9 cellular contexts compared by ENCODE assay signal in genomic region chr5:134568339-134568700, GRCh38. TPM values are rescaled to one million over a fixed set of nuclear protein-coding genes. Genes with fewer than 3 reads are reported as not detected.
DNase-seq lines count a peak whose midpoint lies in the region; ATAC-seq and TF ChIP-seq lines count a peak whose summit lies in the region.
"Had no signal": no experiment of that assay in that cellular context is flagged by ENCODE, and none has a peak within 500 bp of the region (broad histone marks: within the 10 kb centered on the region; RNA-seq: fewer than 3 reads in every experiment).

No MANE protein-coding gene starts in this region.

- H3K4me1 ChIP-seq in lung (ENCODE audit: control insufficient read depth in 2 of 2, insufficient read depth in 2 of 2, low read length in 2 of 2) (peaks cover 8 to 30% of the 10 kb centered on the region in 2 donors), subcutaneous abdominal adipose tissue (ENCODE audit: control insufficient read depth in 5 of 5, insufficient read depth in 5 of 5, low read length in 5 of 5) (peaks cover 12 to 46% (median 39%) of the 10 kb centered on the region in 5 donors)

- CTCF ChIA-PET in activated CD4-positive, alpha-beta T cell treated with anti-CD3 and anti-CD28 coated beads for 36 hours (lab: Charles Lee) = interaction anchor here (0.8 to 1.0 kb wide), 2 partner anchors 9 to 16 kb away, joined by 4 to 5 read pairs; no protein-coding TSS in a partner anchor

- no peak overlapping the region for H3K4me3 Mint-ChIP-seq in activated CD4-positive, alpha-beta T cell treated with anti-CD3 and anti-CD28 coated beads for 36 hours
- H3K4me3 Mint-ChIP-seq in activated CD4-positive, alpha-beta T cell treated with anti-CD3 and anti-CD28 coated beads, Interleukin-2, amount 10 ng/mL, durations not matched to agents 24 days and 14 days = no peak overlapping the region

- H3K9ac ChIP-seq in subcutaneous abdominal adipose tissue (ENCODE audit: low read length in 5 of 5) = peak overlapping the region in 1 of 5 donors; percentile 40

- H3K36me3 ChIP-seq in lung (ENCODE audit: control insufficient read depth in 2 of 2, insufficient read depth in 2 of 2, low read length in 2 of 2) = peaks cover 3 to 75% of the 10 kb centered on the region in 2 donors
- peaks cover 6 to 85% (median 74%) of the 10 kb centered on the region in 5 donors for H3K36me3 ChIP-seq in subcutaneous abdominal adipose tissue (ENCODE audit: control insufficient read depth in 5 of 5, insufficient read depth in 5 of 5, low read length in 5 of 5)

- no peak for ATAC-seq in activated CD4-positive, alpha-beta T cell treated with anti-CD3 and anti-CD28 coated beads for 36 hours
- ATAC-seq in lung (ENCODE audit: insufficient read depth, low FRiP score) = no peak
- no peak for ATAC-seq in GM21526 (IDR thresholded peaks at IDR 0.05; ENCODE audit: low FRiP score, unreplicated experiment)

- no peak for TF ChIP-seq CTCF in lung (IDR thresholded peaks at IDR 0.05; ENCODE audit: control extremely low read depth, extremely low read depth)

- H3K27me3 ChIP-seq in lung (ENCODE audit: control insufficient read depth, insufficient read depth) (no peaks in the 10 kb centered on the region), subcutaneous abdominal adipose tissue (ENCODE audit: control insufficient read depth in 5 of 5, insufficient read depth in 4 of 5, low read length in 5 of 5) (no peaks in the 10 kb centered on the region)

- no peaks in the 10 kb centered on the region for H3K9me3 Mint-ChIP-seq in activated CD4-positive, alpha-beta T cell treated with anti-CD3 and anti-CD28 coated beads for 36 hours (ENCODE audit: low read depth)
- no peaks in the 10 kb centered on the region for H3K9me3 Mint-ChIP-seq in activated CD4-positive, alpha-beta T cell treated with anti-CD3 and anti-CD28 coated beads, Interleukin-2, amount 10 ng/mL, durations not matched to agents 24 days and 14 days

- H3K27ac ChIP-seq in caudate nucleus (ENCODE audit: low read depth, low read length) (peak overlapping the region; percentile 11), lung (ENCODE audit: low read depth in 1 of 2, low read length in 1 of 2) (peak overlapping the region; percentile 68 to 75), subcutaneous abdominal adipose tissue (ENCODE audit: low read depth, low read length) (peak overlapping the region; percentile 72)

- H3K4me1 Mint-ChIP-seq in activated CD4-positive, alpha-beta T cell treated with anti-CD3 and anti-CD28 coated beads for 36 hours = peaks cover 6% of the 10 kb centered on the region
- peaks cover 12% of the 10 kb centered on the region for H3K4me1 Mint-ChIP-seq in activated CD4-positive, alpha-beta T cell treated with anti-CD3 and anti-CD28 coated beads, Interleukin-2, amount 10 ng/mL, durations not matched to agents 24 days and 14 days

- DNase-seq in activated CD4-positive, alpha-beta T cell treated with anti-CD3 and anti-CD28 coated beads for 36 hours = no peak
- no peak for DNase-seq in activated CD4-positive, alpha-beta T cell treated with anti-CD3 and anti-CD28 coated beads, Interleukin-2, amount 10 ng/mL, durations not matched to agents 24 days and 14 days
- DNase-seq in caudate nucleus (lab: John Stamatoyannopoulos, UW) (peak in 27 of 61 donors; percentile 33 to 78 (median 53)), lung (ENCODE audit: low spot score) (no peak), KG1 (lab: John Stamatoyannopoulos, UW) (no peak), NCI-H2107 treated with DMSO at 0.1 percent for 48 hours (lab: John Stamatoyannopoulos, UW; ENCODE audit: unreplicated experiment) (no peak)
- DNase-seq: NCI-H1694 had no signal

- no peak overlapping the region for H3K4me3 ChIP-seq in lung
- no peak overlapping the region for H3K4me3 ChIP-seq in subcutaneous abdominal adipose tissue (ENCODE audit: low read depth in 1 of 5, low read length in 5 of 5)

- WGBS in lung, 2 donors = 68 to 84% methylated on average over 5 of the region's 5 CpGs

- no peaks in the 10 kb centered on the region for H3K27me3 Mint-ChIP-seq in activated CD4-positive, alpha-beta T cell treated with anti-CD3 and anti-CD28 coated beads for 36 hours
- H3K27me3 Mint-ChIP-seq in activated CD4-positive, alpha-beta T cell treated with anti-CD3 and anti-CD28 coated beads, Interleukin-2, amount 10 ng/mL, durations not matched to agents 24 days and 14 days = no peaks in the 10 kb centered on the region

- peaks cover 46% of the 10 kb centered on the region for H3K36me3 Mint-ChIP-seq in activated CD4-positive, alpha-beta T cell treated with anti-CD3 and anti-CD28 coated beads for 36 hours (ENCODE audit: low read depth)
- peaks cover 55% of the 10 kb centered on the region for H3K36me3 Mint-ChIP-seq in activated CD4-positive, alpha-beta T cell treated with anti-CD3 and anti-CD28 coated beads, Interleukin-2, amount 10 ng/mL, durations not matched to agents 24 days and 14 days (ENCODE audit: low read depth)

- peak overlapping the region; percentile 78 for H3K27ac Mint-ChIP-seq in activated CD4-positive, alpha-beta T cell treated with anti-CD3 and anti-CD28 coated beads for 36 hours
- no peak overlapping the region for H3K27ac Mint-ChIP-seq in activated CD4-positive, alpha-beta T cell treated with anti-CD3 and anti-CD28 coated beads, Interleukin-2, amount 10 ng/mL, durations not matched to agents 24 days and 14 days

- POLR2A ChIA-PET in activated CD4-positive, alpha-beta T cell treated with anti-CD3 and anti-CD28 coated beads for 36 hours (lab: Charles Lee) = interaction anchor here (0.6 kb wide), 2 partner anchors 340 to 343 kb away, joined by 3 to 4 read pairs; no protein-coding TSS in a partner anchor

- intact Hi-C loops in activated CD4-positive, alpha-beta T cell treated with anti-CD3 and anti-CD28 coated beads for 36 hours (cut with DNase I, micrococcal nuclease) = no loop called here
- intact Hi-C loops in activated CD4-positive, alpha-beta T cell treated with anti-CD3 and anti-CD28 coated beads, Interleukin-2, amount 10 ng/mL, durations not matched to agents 24 days and 14 days (cut with micrococcal nuclease) = no loop called here

- H3K9me3 ChIP-seq in lung (ENCODE audit: control insufficient read depth in 2 of 2, insufficient read depth in 1 of 2, low read length in 1 of 2) (no peaks in the 10 kb centered on the region), subcutaneous abdominal adipose tissue (ENCODE audit: control insufficient read depth in 5 of 5, low read length in 5 of 5) (no peaks in the 10 kb centered on the region)

RNA-seq across cellular contexts. Expression of gene JADE2, which starts 42.9 kb away (rescaled TPM):
- 10 to 100 TPM; 58.1 to 68.0 TPM for total RNA-seq in activated CD4-positive, alpha-beta T cell treated with anti-CD3 and anti-CD28 coated beads for 36 hours
- total RNA-seq in activated CD4-positive, alpha-beta T cell treated with anti-CD3 and anti-CD28 coated beads, Interleukin-2, amount 10 ng/mL, durations not matched to agents 24 days and 14 days = 72.5 and 81.3 TPM in 2 replicates
- total RNA-seq in lung = 10 to 100 TPM; 24.4 to 53.5 TPM
- polyA plus RNA-seq in lung = 10 to 100 TPM; 12.4 to 16.3 TPM

Comparison
In these comparisons a context has a peak if more than half of its experiments do, and no peak if none do; other contexts are left out.
1. H3K27ac ChIP-seq: peak in every context shown above with its lines; median percentile 72 in subcutaneous abdominal adipose tissue; 72 in lung; 11 in caudate nucleus.